In genomic region chr2:7962191-7962590, GRCh38 we compare ENCODE assay signal across 18 cellular contexts.
"Had no signal": no experiment of that assay in that cellular context is flagged by ENCODE, and none has a peak within 500 bp of the region (broad histone marks: within the 10 kb centered on the region; RNA-seq: fewer than 3 reads in every experiment).

No MANE protein-coding gene starts in this region.

- H3K36me3 Mint-ChIP-seq: activated naive CD8-positive, alpha-beta T cell treated with anti-CD3 and anti-CD28 coated beads for 36 hours; brain had no signal

- H3K27ac Mint-ChIP-seq: activated CD4-positive, alpha-beta T cell treated with anti-CD3 and anti-CD28 coated beads for 36 hours; activated CD8-positive, alpha-beta T cell treated with anti-CD3 and anti-CD28 coated beads for 36 hours; activated naive CD8-positive, alpha-beta T cell treated with anti-CD3 and anti-CD28 coated beads for 36 hours; brain; nephron had no signal

- DNase-seq: activated CD4-positive, alpha-beta T cell treated with anti-CD3 and anti-CD28 coated beads for 36 hours; activated CD8-positive, alpha-beta T cell treated with anti-CD3 and anti-CD28 coated beads for 36 hours; activated gamma-delta T cell treated with Interleukin-2 at 50 U/mL for 16 hours; activated naive CD8-positive, alpha-beta T cell treated with anti-CD3 and anti-CD28 coated beads for 36 hours; activated T-cell treated with anti-CD3 and anti-CD28 coated beads, Interleukin-2, amount 50 U/mL, for 48 hours; central memory CD4-positive, alpha-beta T cell; colonic mucosa; right cardiac atrium; stimulated activated CD4-positive, alpha-beta T cell treated with anti-CD3 and anti-CD28 coated beads, Interleukin-4, amount 100 ng/mL, for 4 hours; stimulated activated CD8-positive, alpha-beta memory T cell treated with anti-CD3 and anti-CD28 coated beads, Interleukin-4, amount 100 ng/mL, for 48 hours; stimulated activated naive CD8-positive, alpha-beta T cell treated with anti-CD3 and anti-CD28 coated beads, Interleukin-15, Interleukin-2, amounts not matched to agents 100 U/mL and 50 U/mL, for 24 hours; trophoblast cell; WERI-Rb-1 had no signal

- H3K27me3 Mint-ChIP-seq: activated CD8-positive, alpha-beta T cell treated with anti-CD3 and anti-CD28 coated beads for 36 hours; activated naive CD8-positive, alpha-beta T cell treated with anti-CD3 and anti-CD28 coated beads for 36 hours; brain had no signal

- H3K4me3 Mint-ChIP-seq: activated CD4-positive, alpha-beta T cell treated with anti-CD3 and anti-CD28 coated beads for 36 hours; activated CD8-positive, alpha-beta T cell treated with anti-CD3 and anti-CD28 coated beads for 36 hours; activated naive CD8-positive, alpha-beta T cell treated with anti-CD3 and anti-CD28 coated beads for 36 hours; brain; nephron had no signal

- H3K27me3 ChIP-seq: colonic mucosa, hepatocyte had no signal

- H3K36me3 ChIP-seq: colonic mucosa, prostate gland, WERI-Rb-1 had no signal

- H3K4me3 ChIP-seq: colonic mucosa, hepatocyte, prostate gland, skin epidermis had no signal

- H3K9me3 Mint-ChIP-seq: activated CD8-positive, alpha-beta T cell treated with anti-CD3 and anti-CD28 coated beads for 36 hours; activated naive CD8-positive, alpha-beta T cell treated with anti-CD3 and anti-CD28 coated beads for 36 hours; nephron had no signal

- H3K4me1 Mint-ChIP-seq: activated CD4-positive, alpha-beta T cell treated with anti-CD3 and anti-CD28 coated beads for 36 hours; activated naive CD8-positive, alpha-beta T cell treated with anti-CD3 and anti-CD28 coated beads for 36 hours; brain; nephron had no signal
